19 cellular contexts compared by ENCODE assay signal in the genomic region with DNA sequence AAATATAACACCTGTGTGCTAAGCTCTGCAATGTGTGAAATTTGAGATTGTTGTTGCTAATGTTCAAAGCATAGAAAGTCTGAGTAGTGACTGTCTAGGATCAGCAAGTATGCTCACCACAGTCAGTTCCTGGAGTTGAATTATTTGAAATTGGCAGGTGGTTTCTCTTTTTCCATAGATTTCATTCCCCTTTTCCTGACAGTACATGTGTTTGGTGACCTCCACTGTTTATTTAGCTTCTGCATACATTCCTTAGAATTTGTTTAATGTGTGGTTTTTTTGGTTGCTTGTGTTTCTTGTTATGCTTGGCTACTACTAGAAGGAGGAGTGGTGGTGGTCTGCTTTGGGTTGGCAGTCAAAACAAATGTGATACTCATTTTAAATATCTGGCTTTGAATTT. TPM values are rescaled to one million over a fixed set of nuclear protein-coding genes. Genes with fewer than 3 reads are reported as not detected.
"Had no signal": no experiment of that assay in that cellular context is flagged by ENCODE, and none has a peak within 500 bp of the region (broad histone marks: within the 10 kb centered on the region; RNA-seq: fewer than 3 reads in every experiment).

No MANE protein-coding gene starts in this region.

- H3K4me1 ChIP-seq: neural progenitor cell, prostate gland, right atrium auricular region, suprapubic skin, transverse colon, uterus had no signal

- H3K36me3 ChIP-seq: esophagus muscularis mucosa, neural progenitor cell, prostate gland, right atrium auricular region, suprapubic skin, transverse colon, uterus had no signal

- H3K9me3 ChIP-seq: esophagus muscularis mucosa, prostate gland, right atrium auricular region, suprapubic skin, transverse colon, uterus had no signal

- H3K4me3 ChIP-seq: coronary artery, esophagus muscularis mucosa, neural progenitor cell, prostate gland, right atrium auricular region, suprapubic skin, transverse colon, uterus had no signal

- H3K27ac ChIP-seq: coronary artery, esophagus muscularis mucosa, neural progenitor cell, prostate gland, right atrium auricular region, suprapubic skin, transverse colon, uterus had no signal

- ATAC-seq: activated naive CD4-positive, alpha-beta T cell treated with anti-CD3 and anti-CD28 coated beads, Interleukin-2, amount 50 U/mL, for 72 hours; stimulated activated naive CD8-positive, alpha-beta T cell treated with anti-CD3 and anti-CD28 coated beads, Interleukin-15, amount 100 ng/mL, for 72 hours had no signal

- DNase-seq: activated CD4-positive, alpha-beta T cell treated with anti-CD3 and anti-CD28 coated beads, Interleukin-2, amount 50 U/mL, for 4 hours; activated gamma-delta T cell treated with Interleukin-2 at 50 U/mL for 16 hours; central memory CD4-positive, alpha-beta T cell; effector CD4-positive, alpha-beta T cell; stimulated activated CD4-positive, alpha-beta T cell treated with anti-CD3 and anti-CD28 coated beads, Interleukin-15, amount 100 ng/mL, for 24 hours; stimulated activated CD4-positive, alpha-beta T cell treated with anti-CD3 and anti-CD28 coated beads, Interleukin-2, amount 100 ng/mL, for 48 hours; stimulated activated naive CD8-positive, alpha-beta T cell treated with anti-CD3 and anti-CD28 coated beads, Interleukin-15, amount 100 ng/mL, for 72 hours; transverse colon; uterus had no signal

- H3K27me3 ChIP-seq: esophagus muscularis mucosa, neural progenitor cell, right atrium auricular region, suprapubic skin, transverse colon, uterus had no signal

RNA-seq across cellular contexts. Expression of a gene that starts 52.3 kb away (rescaled TPM):
- total RNA-seq: activated CD8-positive, alpha-beta memory T cell treated with anti-CD3 and anti-CD28 coated beads for 36 hours; activated naive CD4-positive, alpha-beta T cell treated with anti-CD3 and anti-CD28 coated beads, Interleukin-2, amount 50 U/mL, for 72 hours; mononuclear cell; T-helper 2 cell treated with Interferon-gamma antibody and Interleukin-4, amounts not matched to agents 100 ng/mL and 5 ng/mL, for 36 hours had no signal
